ENCODE assay signal across 8 cellular contexts in the genomic region with DNA sequence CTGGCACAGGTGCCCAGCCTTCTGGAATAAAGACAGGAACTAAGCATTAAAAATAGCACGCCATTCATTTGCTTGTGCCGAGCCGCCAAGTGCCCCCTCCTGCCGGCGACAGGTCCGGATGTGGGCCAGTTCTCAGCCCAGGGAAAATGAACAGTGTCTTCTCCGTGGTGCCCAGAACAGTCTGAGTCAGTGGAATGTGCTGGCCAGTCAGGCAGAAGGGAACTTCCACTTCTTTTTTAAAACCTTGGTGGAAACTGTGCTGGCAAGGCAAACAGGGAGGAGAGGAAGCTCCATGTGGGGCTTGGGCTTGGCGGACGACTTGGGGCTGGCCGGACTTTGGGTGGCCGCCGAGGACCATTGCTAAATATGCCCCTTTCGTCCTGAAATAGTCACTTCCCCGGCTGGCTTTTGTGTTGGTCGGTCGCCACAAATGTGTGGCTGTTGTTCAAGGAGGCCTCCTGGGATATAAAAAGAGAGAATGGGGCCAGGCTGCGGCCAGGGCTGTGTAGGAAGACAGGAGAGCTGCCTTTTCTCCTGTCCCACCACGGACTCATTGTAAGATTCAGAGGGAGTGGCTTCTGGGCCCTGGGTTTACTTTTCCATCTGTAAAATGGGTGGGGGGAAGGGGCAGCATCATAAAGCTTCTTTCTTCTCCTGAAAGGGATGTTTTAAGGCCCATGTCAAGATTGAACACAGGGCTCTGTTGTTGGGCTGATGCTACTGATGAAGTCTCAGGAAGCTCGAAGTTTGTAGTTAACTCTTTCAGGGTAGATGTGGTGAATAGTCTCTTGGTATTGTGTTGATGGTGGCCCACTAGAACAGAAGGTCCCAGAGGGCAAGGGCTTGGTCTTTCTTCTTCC.
DNase-seq lines count a peak whose midpoint lies in the region; ATAC-seq and TF ChIP-seq lines count a peak whose summit lies in the region.

No MANE protein-coding gene starts in this region.

- H3K4me1 ChIP-seq in BLaER1 (peaks cover 19% of the 10 kb centered on the region), OCI-LY7 (ENCODE audit: insufficient read depth, low read length, poor library complexity, severe bottlenecking) (peaks cover 40% of the 10 kb centered on the region), upper lobe of left lung (peaks cover 7 to 25% (median 16%) of the 10 kb centered on the region in 4 donors)

- POLR2A ChIA-PET in OCI-LY7 (lab: Charles Lee) = interaction anchor here (0.5 to 1.9 kb wide), 7 partner anchors 14 to 78 kb away, joined by 3 to 5 read pairs (median 3); no protein-coding TSS in a partner anchor

- H3K36me3 ChIP-seq in BLaER1 = 0 out of 2 replicates have a peak, but pooled peaks cover 2% of the 10 kb centered on the region
- H3K36me3 ChIP-seq in OCI-LY7 (ENCODE audit: insufficient read depth, low read length) = peaks cover 16% of the 10 kb centered on the region
- H3K36me3 ChIP-seq in upper lobe of left lung = no peaks in the 10 kb centered on the region

- intact Hi-C loops in OCI-LY7 (cut with micrococcal nuclease; ENCODE audit: unreplicated experiment) = loop anchor here (1.0 kb wide), 1 partner anchor 26 kb away; no protein-coding TSS in a partner anchor

- TF ChIP-seq POLR2A in upper lobe of left lung (IDR thresholded peaks at IDR 0.05) (no peak), erythroblast (IDR thresholded peaks at IDR 0.05; ENCODE audit: low read length) (no peak)

- H3K4me3 ChIP-seq in BLaER1 (peak overlapping the region; percentile 15; the same call in 1 of the 2 replicates), OCI-LY7 (ENCODE audit: low read depth, low read length, poor library complexity, severe bottlenecking) (peak overlapping the region; percentile 43), choroid plexus epithelial cell (ENCODE audit: low read depth, low read length) (no peak overlapping the region), upper lobe of left lung (no peak overlapping the region)

- peaks cover 4% of the 10 kb centered on the region; the same call in 1 of the 2 replicates for H3K79me2 ChIP-seq in OCI-LY7 (ENCODE audit: insufficient read depth, low read depth, low read length)

- peak; percentile 71 to 91 for ATAC-seq in upper lobe of left lung (ENCODE audit: low FRiP score in 2 of 2)

- no TSS peak for BruUV-seq in OCI-LY7 (replicated peaks; lab: Mats Ljungman, UMichigan)

- CTCF ChIA-PET in OCI-LY7 (lab: Charles Lee; ENCODE audit: unreplicated experiment) = interaction anchor here (0.6 to 1.1 kb wide), 3 partner anchors 18 to 1387 kb away, joined by 3 to 4 read pairs (median 3); no protein-coding TSS in a partner anchor

- peak; percentile 75 for DNase-seq in OCI-LY7 (ENCODE audit: low spot score)
- peak; percentile 78 for DNase-seq in choroid plexus epithelial cell (ENCODE audit: low read depth)
- peak; percentile 91 for DNase-seq in mesenteric fat pad (ENCODE audit: low spot score)
- peak; percentile 55 to 65 for DNase-seq in upper lobe of left lung
- no peak for DNase-seq in NCI-H146 treated with DMSO at 0.1 percent for 48 hours (lab: John Stamatoyannopoulos, UW; ENCODE audit: unreplicated experiment)
- no peak for DNase-seq in erythroblast (lab: John Stamatoyannopoulos, UW)
- no peak for DNase-seq in HPDE6-E6E7 (ENCODE audit: extremely low spot score)

- TF ChIP-seq CTCF in OCI-LY7 (conservative IDR thresholded peaks at IDR 0.05; ENCODE audit: low read length) (no peak), choroid plexus epithelial cell (conservative IDR thresholded peaks at IDR 0.05; ENCODE audit: low read depth, low read length) (no peak), upper lobe of left lung (IDR thresholded peaks at IDR 0.05) (no peak)

- H3K9ac ChIP-seq in BLaER1 = peak overlapping the region; percentile 59

- peak overlapping the region; percentile 24; the same call in 1 of the 2 replicates for H2AFZ ChIP-seq in OCI-LY7 (ENCODE audit: low read length)

- H3K27ac ChIP-seq in BLaER1 = peak overlapping the region; percentile 63
- peak overlapping the region; percentile 33 for H3K27ac ChIP-seq in OCI-LY7 (ENCODE audit: low read depth, low read length, poor library complexity, severe bottlenecking)
- H3K27ac ChIP-seq in upper lobe of left lung = peak overlapping the region in 3 of 4 donors; percentile 1 to 46 (median 41)

- peaks cover 10% of the 10 kb centered on the region; the same call in 1 of the 2 replicates for H3K9me3 ChIP-seq in BLaER1
- H3K9me3 ChIP-seq in OCI-LY7 (ENCODE audit: low read length) = peaks cover 10% of the 10 kb centered on the region
- H3K9me3 ChIP-seq in upper lobe of left lung = no peaks in the 10 kb centered on the region

- H3K9me2 ChIP-seq in OCI-LY7 (ENCODE audit: insufficient read depth, low read length) = no peaks in the 10 kb centered on the region

- H3K4me2 ChIP-seq in BLaER1 = peak overlapping the region; percentile 81
- peak overlapping the region; percentile 68 for H3K4me2 ChIP-seq in OCI-LY7 (ENCODE audit: low read length)

- TF ChIP-seq EP300 in upper lobe of left lung (IDR thresholded peaks at IDR 0.05) = no peak

- H4K20me1 ChIP-seq in BLaER1 (no peaks in the 10 kb centered on the region), OCI-LY7 (ENCODE audit: insufficient read depth, low read length) (no peaks in the 10 kb centered on the region)

- H3K27me3 ChIP-seq in BLaER1 = no peaks in the 10 kb centered on the region
- no peaks in the 10 kb centered on the region for H3K27me3 ChIP-seq in upper lobe of left lung

- 14 to 36% methylated on average over 11 to 19 of the region's 19 CpGs for WGBS in upper lobe of left lung, 2 donors

Comparison
In these comparisons a context has a peak if more than half of its experiments do, and no peak if none do; other contexts are left out.
1. H3K4me3 ChIP-seq: peak in BLaER1 (single experiment) and OCI-LY7 (single experiment); none in choroid plexus epithelial cell (single experiment) and upper lobe of left lung (0 of 4).
2. DNase-seq: peak in OCI-LY7 (single experiment), choroid plexus epithelial cell (single experiment), mesenteric fat pad (single experiment) and upper lobe of left lung (2 of 2); none in NCI-H146 treated with DMSO at 0.1 percent for 48 hours (single experiment), erythroblast (0 of 2) and HPDE6-E6E7 (single experiment).
3. Peak in every context shown above with its lines, with median percentiles within 50 percentile points of each other: H3K27ac ChIP-seq.